8 cellular contexts compared by ENCODE assay signal in genomic region chr3:38297947-38298711, GRCh38. TPM values are rescaled to one million over a fixed set of nuclear protein-coding genes. Genes with fewer than 3 reads are reported as not detected.
DNase-seq lines count a peak whose midpoint lies in the region; ATAC-seq and TF ChIP-seq lines count a peak whose summit lies in the region.

No MANE protein-coding gene starts in this region.

- DNase-seq in natural killer cell (no peak), RKO (ENCODE audit: low spot score) (peak; percentile 34), fibroblast of the aortic adventitia (ENCODE audit: low read depth) (peak; percentile 49), activated T-cell treated with anti-CD3 and anti-CD28 coated beads for 4 hours (no peak), T1000 (lab: John Stamatoyannopoulos, UW) (no peak), GF-D8 (lab: John Stamatoyannopoulos, UW) (no peak)
- no peak for DNase-seq in natural killer cell treated with Interleukin-12 subunit alpha and Interleukin-12 subunit beta and Interleukin-15 and Interleukin-18, amount 100 ng/mL, for 72 hours (ENCODE audit: low spot score)
- no peak for DNase-seq in effector memory CD8-positive, alpha-beta T cell

- no peak overlapping the region for H3K4me3 ChIP-seq in fibroblast of the aortic adventitia (ENCODE audit: low read depth, low read length)

- no peaks in the 10 kb centered on the region for H3K4me1 Mint-ChIP-seq in natural killer cell
- no peaks in the 10 kb centered on the region for H3K4me1 Mint-ChIP-seq in natural killer cell treated with Interleukin-12 subunit alpha and Interleukin-12 subunit beta and Interleukin-15 and Interleukin-18, amount 100 ng/mL, for 72 hours (ENCODE audit: low read depth in 2 of 2)
- H3K4me1 Mint-ChIP-seq in effector memory CD8-positive, alpha-beta T cell (ENCODE audit: low read depth in 2 of 2): no peaks in the 10 kb centered on the region

- no peak overlapping the region for H3K27ac Mint-ChIP-seq in natural killer cell
- H3K27ac Mint-ChIP-seq in natural killer cell treated with Interleukin-12 subunit alpha and Interleukin-12 subunit beta and Interleukin-15 and Interleukin-18, amount 100 ng/mL, for 72 hours: no peak overlapping the region
- no peak overlapping the region for H3K27ac Mint-ChIP-seq in effector memory CD8-positive, alpha-beta T cell

- peak; percentile 19 for TF ChIP-seq CTCF in natural killer cell (IDR thresholded peaks at IDR 0.05)
- peak; percentile 47 for TF ChIP-seq CTCF in fibroblast of the aortic adventitia (IDR thresholded peaks at IDR 0.05; ENCODE audit: insufficient read depth, low read length)

- intact Hi-C loops in natural killer cell (cut with micrococcal nuclease): loop anchor here (5.0 kb wide), 1 partner anchor 181 kb away; no protein-coding TSS in a partner anchor

- H3K4me3 Mint-ChIP-seq in natural killer cell: no peak overlapping the region
- H3K4me3 Mint-ChIP-seq in natural killer cell treated with Interleukin-12 subunit alpha and Interleukin-12 subunit beta and Interleukin-15 and Interleukin-18, amount 100 ng/mL, for 72 hours: no peak overlapping the region
- H3K4me3 Mint-ChIP-seq in effector memory CD8-positive, alpha-beta T cell: no peak overlapping the region

- no peak for ATAC-seq in natural killer cell
- no peak for ATAC-seq in natural killer cell treated with Interleukin-12 subunit alpha and Interleukin-12 subunit beta and Interleukin-15 and Interleukin-18, amount 100 ng/mL, for 72 hours
- ATAC-seq in effector memory CD8-positive, alpha-beta T cell (replicated peaks): no peak

- H3K9me3 Mint-ChIP-seq in natural killer cell: no peaks in the 10 kb centered on the region
- no peaks in the 10 kb centered on the region for H3K9me3 Mint-ChIP-seq in natural killer cell treated with Interleukin-12 subunit alpha and Interleukin-12 subunit beta and Interleukin-15 and Interleukin-18, amount 100 ng/mL, for 72 hours
- H3K9me3 Mint-ChIP-seq in effector memory CD8-positive, alpha-beta T cell: no peaks in the 10 kb centered on the region

- peaks cover 3 to 10% of the 10 kb centered on the region in 2 donors for H3K27me3 Mint-ChIP-seq in natural killer cell (ENCODE audit: low read depth in 2 of 2)
- H3K27me3 Mint-ChIP-seq in natural killer cell treated with Interleukin-12 subunit alpha and Interleukin-12 subunit beta and Interleukin-15 and Interleukin-18, amount 100 ng/mL, for 72 hours: peaks cover 14 to 16% of the 10 kb centered on the region in 2 donors
- peaks cover 23 to 31% of the 10 kb centered on the region in 2 donors for H3K27me3 Mint-ChIP-seq in effector memory CD8-positive, alpha-beta T cell

- H3K36me3 Mint-ChIP-seq in natural killer cell: no peaks in the 10 kb centered on the region
- no peaks in the 10 kb centered on the region for H3K36me3 Mint-ChIP-seq in natural killer cell treated with Interleukin-12 subunit alpha and Interleukin-12 subunit beta and Interleukin-15 and Interleukin-18, amount 100 ng/mL, for 72 hours
- H3K36me3 Mint-ChIP-seq in effector memory CD8-positive, alpha-beta T cell (ENCODE audit: insufficient read depth): peaks cover 3% of the 10 kb centered on the region

RNA-seq across cellular contexts. Expression of gene SLC22A14, which starts 16.0 kb away (rescaled TPM):
- total RNA-seq in natural killer cell (under 1 TPM in 1 of 3 donors, not detected in 2; 0.20 TPM), fibroblast of the aortic adventitia (ENCODE audit: low replicate concordance) (not detected in 2 replicates)
- under 1 TPM in 1 of 2 donors, not detected in 1; 0.28 TPM for total RNA-seq in natural killer cell treated with Interleukin-12 subunit alpha and Interleukin-12 subunit beta and Interleukin-15 and Interleukin-18, amount 100 ng/mL, for 72 hours

RNA-seq across cellular contexts. Expression of gene SLC22A13, which starts 32.5 kb away (rescaled TPM):
- total RNA-seq in natural killer cell: under 1 TPM; 0.16 to 0.85 (median 0.40) TPM
- 1 to 10 TPM; 1.3 to 1.8 TPM for total RNA-seq in natural killer cell treated with Interleukin-12 subunit alpha and Interleukin-12 subunit beta and Interleukin-15 and Interleukin-18, amount 100 ng/mL, for 72 hours
- 0.45 TPM in 1 of 2 replicates, not detected in the other for total RNA-seq in fibroblast of the aortic adventitia (ENCODE audit: low replicate concordance)

RNA-seq across cellular contexts. Expression of gene XYLB, which starts 48.5 kb away (rescaled TPM):
- total RNA-seq in natural killer cell: 1 to 10 TPM; 1.6 to 3.7 (median 2.4) TPM
- total RNA-seq in natural killer cell treated with Interleukin-12 subunit alpha and Interleukin-12 subunit beta and Interleukin-15 and Interleukin-18, amount 100 ng/mL, for 72 hours: 10 to 100 TPM in 1 of 2 donors, 1 to 10 TPM in 1; 3.8 to 11.4 TPM
- total RNA-seq in fibroblast of the aortic adventitia (ENCODE audit: low replicate concordance): 4.9 and 12.2 TPM in 2 replicates

Comparison
In these comparisons a context has a peak if more than half of its experiments do, and no peak if none do; other contexts are left out.
1. DNase-seq: peak in RKO (single experiment) and fibroblast of the aortic adventitia (single experiment); none in natural killer cell (single experiment), natural killer cell treated with Interleukin-12 subunit alpha and Interleukin-12 subunit beta and Interleukin-15 and Interleukin-18, amount 100 ng/mL, for 72 hours (single experiment), activated T-cell treated with anti-CD3 and anti-CD28 coated beads for 4 hours (single experiment), T1000 (single experiment), effector memory CD8-positive, alpha-beta T cell (0 of 3) and GF-D8 (single experiment).